ENCODE assay signal across 17 cellular contexts in the genomic region with DNA sequence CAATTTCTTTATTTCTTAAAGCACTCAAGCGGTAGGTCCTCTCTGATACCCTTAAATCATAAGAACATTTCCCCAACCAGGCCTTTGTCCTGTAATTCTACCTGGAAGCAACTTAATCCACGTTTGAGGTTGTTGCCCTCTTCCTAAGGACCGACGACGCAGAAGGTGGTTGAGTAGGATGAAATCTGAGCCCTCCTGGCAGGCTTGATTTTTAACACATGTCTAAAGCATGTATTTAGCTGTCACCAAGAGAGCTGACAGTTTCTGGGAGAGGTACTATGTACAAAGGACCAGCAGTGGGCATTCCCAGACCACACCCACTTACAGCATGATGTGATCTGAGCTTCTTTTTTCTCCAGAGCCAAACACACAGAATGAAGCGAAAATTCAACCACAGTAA.
"Had no signal": no experiment of that assay in that cellular context is flagged by ENCODE, and none has a peak within 500 bp of the region (broad histone marks: within the 10 kb centered on the region; RNA-seq: fewer than 3 reads in every experiment).

No MANE protein-coding gene starts in this region.

- DNase-seq: activated CD4-positive, alpha-beta T cell treated with anti-CD3 and anti-CD28 coated beads, Interleukin-2, amount 50 U/mL, for 1 hour; activated CD8-positive, alpha-beta memory T cell treated with anti-CD3 and anti-CD28 coated beads for 24 hours; activated naive CD8-positive, alpha-beta T cell treated with anti-CD3 and anti-CD28 coated beads for 36 hours; amygdala; body of pancreas; central memory CD4-positive, alpha-beta T cell; colonic mucosa; kidney; left ventricle myocardium superior; natural killer cell; retina; stimulated activated CD4-positive, alpha-beta T cell treated with anti-CD3 and anti-CD28 coated beads, Interleukin-12 subunit alpha, Interleukin-12 subunit beta, amount 100 ng/mL, for 4 hours; stimulated activated CD4-positive, alpha-beta T cell treated with anti-CD3 and anti-CD28 coated beads, Interleukin-2, amount 100 ng/mL, for 24 hours had no signal

- H3K4me3 ChIP-seq: body of pancreas, colonic mucosa had no signal

- H3K36me3 Mint-ChIP-seq: activated naive CD8-positive, alpha-beta T cell treated with anti-CD3 and anti-CD28 coated beads for 36 hours; memory B cell; natural killer cell; stimulated activated effector memory CD8-positive, alpha-beta T cell treated with anti-CD3 and anti-CD28 coated beads, Interleukin-12 subunit alpha, Interleukin-12 subunit beta, amount 100 ng/mL, for 72 hours had no signal

- H3K27me3 ChIP-seq: body of pancreas, colonic mucosa had no signal

- H3K27ac Mint-ChIP-seq: activated naive CD8-positive, alpha-beta T cell treated with anti-CD3 and anti-CD28 coated beads for 36 hours; memory B cell; natural killer cell; stimulated activated effector memory CD8-positive, alpha-beta T cell treated with anti-CD3 and anti-CD28 coated beads, Interleukin-12 subunit alpha, Interleukin-12 subunit beta, amount 100 ng/mL, for 72 hours had no signal

- H3K27me3 Mint-ChIP-seq: activated naive CD8-positive, alpha-beta T cell treated with anti-CD3 and anti-CD28 coated beads for 36 hours; memory B cell had no signal

- ATAC-seq: activated CD4-positive, CD25-positive, alpha-beta regulatory T cell treated with anti-CD3 and anti-CD28 coated beads, Interleukin-2, amount 50 U/mL, for 24 hours; body of pancreas; esophagus mucosa; left ventricle myocardium superior; natural killer cell had no signal

- H3K27ac ChIP-seq: body of pancreas, colonic mucosa had no signal

- H3K9me3 ChIP-seq: colonic mucosa had no signal

- H3K4me1 ChIP-seq: body of pancreas, colonic mucosa had no signal

- H3K4me1 Mint-ChIP-seq: activated naive CD8-positive, alpha-beta T cell treated with anti-CD3 and anti-CD28 coated beads for 36 hours; memory B cell; natural killer cell; stimulated activated effector memory CD8-positive, alpha-beta T cell treated with anti-CD3 and anti-CD28 coated beads, Interleukin-12 subunit alpha, Interleukin-12 subunit beta, amount 100 ng/mL, for 72 hours had no signal

- H3K4me3 Mint-ChIP-seq: activated naive CD8-positive, alpha-beta T cell treated with anti-CD3 and anti-CD28 coated beads for 36 hours; memory B cell; natural killer cell; stimulated activated effector memory CD8-positive, alpha-beta T cell treated with anti-CD3 and anti-CD28 coated beads, Interleukin-12 subunit alpha, Interleukin-12 subunit beta, amount 100 ng/mL, for 72 hours had no signal

- H3K36me3 ChIP-seq: colonic mucosa had no signal
